18 cellular contexts compared by ENCODE assay signal in the genomic region with DNA sequence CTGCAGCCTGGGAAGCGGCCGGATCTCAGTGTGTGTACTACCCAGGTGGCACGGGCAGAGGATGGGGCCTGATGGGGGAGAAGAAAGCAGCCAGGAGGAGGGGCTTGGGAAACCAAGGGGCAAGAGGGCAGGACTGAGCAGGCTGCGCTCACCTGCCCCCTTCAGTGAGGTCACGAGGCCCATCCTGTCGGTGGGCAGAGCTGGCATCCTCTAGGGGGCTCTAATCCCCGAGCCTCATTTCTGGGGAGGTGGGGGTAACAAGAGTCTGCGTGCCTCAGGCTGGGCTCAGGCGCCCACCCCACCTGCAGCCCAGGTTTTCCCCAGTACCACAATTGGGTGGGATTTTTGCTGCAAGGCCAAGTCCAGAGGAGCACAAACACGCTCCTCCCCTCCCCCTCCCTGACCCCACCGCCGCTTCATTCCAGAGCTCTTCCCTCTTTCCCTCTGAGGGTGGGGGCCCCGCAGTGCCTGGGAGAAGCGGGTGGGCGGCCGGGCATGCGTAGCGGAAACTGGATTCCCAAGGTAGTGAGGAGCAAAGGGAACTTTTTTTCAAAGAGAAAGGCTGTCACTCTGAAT. TPM values are rescaled to one million over a fixed set of nuclear protein-coding genes. Genes with fewer than 3 reads are reported as not detected.
DNase-seq lines count a peak whose midpoint lies in the region; ATAC-seq, FAIRE-seq and TF ChIP-seq lines count a peak whose summit lies in the region.
"Had no signal": no experiment of that assay in that cellular context is flagged by ENCODE, and none has a peak within 500 bp of the region (broad histone marks: within the 10 kb centered on the region; RNA-seq: fewer than 3 reads in every experiment).

No MANE protein-coding gene starts in this region.

- H3K9me3 Mint-ChIP-seq in endodermal cell = no peaks in the 10 kb centered on the region
- H3K9me3 Mint-ChIP-seq: activated naive CD8-positive, alpha-beta T cell treated with anti-CD3 and anti-CD28 coated beads, Interleukin-2, amount 10 ng/mL, durations not matched to agents 7 days and 5 days; central memory CD8-positive, alpha-beta T cell; memory B cell had no signal

- H3K23ac ChIP-seq in neuronal stem cell (ENCODE audit: low read depth, low read length, poor library complexity) = peak overlapping the region; percentile 67

- no peak overlapping the region for H3K4me3 ChIP-seq in HEK293 (ENCODE audit: low read depth, low read length)
- no peak overlapping the region for H3K4me3 ChIP-seq in endodermal cell (ENCODE audit: low read length)
- no peak overlapping the region for H3K4me3 ChIP-seq in neuronal stem cell (ENCODE audit: low read length in 2 of 2)
- H3K4me3 ChIP-seq: vagina had no signal

- H3K27ac ChIP-seq in HEK293 (ENCODE audit: extremely low read depth, low read depth, low read length) = no peak overlapping the region
- no peak overlapping the region for H3K27ac ChIP-seq in endodermal cell (ENCODE audit: low read depth, low read length)
- H3K27ac ChIP-seq in neuronal stem cell (replicated peaks; ENCODE audit: low read length) = no peak overlapping the region
- H3K27ac ChIP-seq: vagina had no signal

- peaks cover 12% of the 10 kb centered on the region for H3K4me1 Mint-ChIP-seq in endodermal cell

- no peak overlapping the region for H3K4ac ChIP-seq in neuronal stem cell (ENCODE audit: low read length)

- POLR2A ChIA-PET in HEK293 (lab: Yijun Ruan, JAX) = interaction anchor here (1.5 kb wide), 1 partner anchor 78 kb away, joined by 8 read pairs; the partner anchor contains the start of gene ARF1

- H3K18ac ChIP-seq in neuronal stem cell (ENCODE audit: low read length) = peak overlapping the region; percentile 83

- H3K14ac ChIP-seq in neuronal stem cell (ENCODE audit: low read length) = no peak overlapping the region

- H3K4me3 Mint-ChIP-seq in endodermal cell = peak overlapping the region; percentile 39
- H3K4me3 Mint-ChIP-seq: activated naive CD8-positive, alpha-beta T cell treated with anti-CD3 and anti-CD28 coated beads, Interleukin-2, amount 10 ng/mL, durations not matched to agents 7 days and 5 days; central memory CD8-positive, alpha-beta T cell; memory B cell had no signal

- no peak overlapping the region for H3K27ac Mint-ChIP-seq in endodermal cell
- H3K27ac Mint-ChIP-seq: activated naive CD8-positive, alpha-beta T cell treated with anti-CD3 and anti-CD28 coated beads, Interleukin-2, amount 10 ng/mL, durations not matched to agents 7 days and 5 days; memory B cell had no signal

- no peak overlapping the region for H4K91ac ChIP-seq in neuronal stem cell (ENCODE audit: low read depth, low read length, poor library complexity)

- H3K4me1 ChIP-seq in HEK293 (ENCODE audit: control insufficient read depth, insufficient read depth, low read length) = peaks cover 4% of the 10 kb centered on the region
- no peaks in the 10 kb centered on the region for H3K4me1 ChIP-seq in endodermal cell (ENCODE audit: control insufficient read depth, insufficient read depth, low read length)
- peaks cover 0 to 9% of the 10 kb centered on the region in 2 donors for H3K4me1 ChIP-seq in neuronal stem cell (ENCODE audit: control insufficient read depth in 2 of 2, insufficient read depth in 1 of 2, low read depth in 1 of 2, low read length in 2 of 2)

- FAIRE-seq in D721Med (lab: Jason Lieb, UNC) = no peak
- FAIRE-seq: H54 had no signal

- no peak overlapping the region for H2BK15ac ChIP-seq in neuronal stem cell (ENCODE audit: low read length)

- ATAC-seq in HG03442 (IDR thresholded peaks at IDR 0.05; ENCODE audit: unreplicated experiment) = no peak

- H3K9me3 ChIP-seq in HEK293 (ENCODE audit: control insufficient read depth, insufficient read depth, low read depth, low read length) (no peaks in the 10 kb centered on the region), endodermal cell (ENCODE audit: control insufficient read depth, low read length) (no peaks in the 10 kb centered on the region), neuronal stem cell (replicated peaks in 1 of 2; ENCODE audit: control insufficient read depth in 2 of 2, insufficient read depth in 1 of 2, low read depth in 1 of 2, low read length in 2 of 2) (no peaks in the 10 kb centered on the region)
- H3K9me3 ChIP-seq: vagina had no signal

- no peak overlapping the region for H4K8ac ChIP-seq in neuronal stem cell (ENCODE audit: low read depth, low read length)

- H2BK12ac ChIP-seq in neuronal stem cell (ENCODE audit: low read length) = no peak overlapping the region

- 16 to 27% methylated on average over 6 to 18 of the region's 18 CpGs for WGBS in endodermal cell (ENCODE audit: insufficient coverage in 1 of 2, insufficient read length in 1 of 2), 2 experiments
- no CpG with 5 or more reads among the region's 18 CpGs for WGBS in neuronal stem cell (ENCODE audit: extremely low coverage in 2 of 2, insufficient read length in 2 of 2, insufficient replicate concordance in 1 of 2), 2 donors

- H3K4me2 ChIP-seq in neuronal stem cell (ENCODE audit: insufficient read depth, low read length, poor library complexity, severe bottlenecking) = no peak overlapping the region

- peak overlapping the region; percentile 56 for H2BK5ac ChIP-seq in neuronal stem cell (ENCODE audit: low read length)

- H3K36me3 Mint-ChIP-seq in endodermal cell (ENCODE audit: low read depth) = no peaks in the 10 kb centered on the region
- H3K36me3 Mint-ChIP-seq: activated naive CD8-positive, alpha-beta T cell treated with anti-CD3 and anti-CD28 coated beads, Interleukin-2, amount 10 ng/mL, durations not matched to agents 7 days and 5 days; memory B cell had no signal

- H3K27me3 Mint-ChIP-seq in endodermal cell (ENCODE audit: insufficient read depth) = peaks cover 92% of the 10 kb centered on the region

- CTCF ChIA-PET in HEK293 (lab: Yijun Ruan, JAX) = interaction anchor here (0.5 to 3.5 kb wide), 21 partner anchors 8 to 523 kb away, joined by 3 to 16 read pairs (median 4); no protein-coding TSS in a partner anchor

- peaks cover 94% of the 10 kb centered on the region for H3K27me3 ChIP-seq in endodermal cell (ENCODE audit: control insufficient read depth, insufficient read depth, low read length, poor library complexity, severe bottlenecking)
- H3K27me3 ChIP-seq in neuronal stem cell (ENCODE audit: control insufficient read depth in 3 of 3, insufficient read depth in 3 of 3, low read depth in 1 of 3, low read length in 3 of 3) = peaks cover 52 to 83% (median 75%) of the 10 kb centered on the region in 3 experiments
- H3K27me3 ChIP-seq: vagina had no signal

- H3K36me3 ChIP-seq in HEK293 (ENCODE audit: control insufficient read depth in 2 of 2, insufficient read depth in 1 of 2, low read length in 2 of 2) = no peaks in the 10 kb centered on the region
- no peaks in the 10 kb centered on the region for H3K36me3 ChIP-seq in endodermal cell (ENCODE audit: control insufficient read depth, insufficient read depth, low read length)
- no peaks in the 10 kb centered on the region for H3K36me3 ChIP-seq in neuronal stem cell (replicated peaks in 1 of 2; ENCODE audit: control insufficient read depth in 2 of 2, insufficient read depth in 2 of 2, low read length in 2 of 2)
- H3K36me3 ChIP-seq: vagina had no signal

- H2AFZ ChIP-seq in neuronal stem cell (ENCODE audit: low read length) = no peak overlapping the region

- peak overlapping the region; percentile 0 for H2AK5ac ChIP-seq in neuronal stem cell (ENCODE audit: low read depth, low read length)

- peak; percentile 22 for DNase-seq in D721Med (ENCODE audit: insufficient read length, low spot score)
- DNase-seq in endodermal cell = peak; percentile 77
- DNase-seq in neuronal stem cell (ENCODE audit: low spot score) = no peak
- no peak for DNase-seq in NAMALWA (ENCODE audit: low spot score)
- no peak for DNase-seq in NCI-H1436 treated with DMSO at 0.1 percent for 48 hours (lab: John Stamatoyannopoulos, UW)
- DNase-seq: C1 segment of cervical spinal cord; DMS79 treated with DMSO at 0.1 percent for 48 hours; NCI-H187 treated with DMSO at 0.1 percent for 48 hours; NCI-H526 treated with DMSO at 0.1 percent for 48 hours; stimulated activated naive CD4-positive, alpha-beta T cell treated with Interleukin-2 at 50 U/mL for 16 hours had no signal

- no peak overlapping the region for H2BK120ac ChIP-seq in neuronal stem cell (ENCODE audit: low read depth, low read length)

- H3K79me1 ChIP-seq in neuronal stem cell (ENCODE audit: low read depth, low read length) = no peaks in the 10 kb centered on the region

- TF ChIP-seq CTCF in D721Med (IDR thresholded peaks at IDR 0.05; ENCODE audit: insufficient read depth, missing control alignments) = no peak
- peak; percentile 37; the same call in 1 of the 2 replicates for TF ChIP-seq CTCF in HEK293 (tag by site-specific recombination; IDR thresholded peaks at IDR 0.05)
- TF ChIP-seq CTCF in endodermal cell (conservative IDR thresholded peaks at IDR 0.05) = no peak

- H3K9ac ChIP-seq in endodermal cell (ENCODE audit: extremely low read depth, low read length, poor library complexity, severe bottlenecking) = no peak overlapping the region
- no peak overlapping the region for H3K9ac ChIP-seq in neuronal stem cell (ENCODE audit: low read depth, low read length, poor library complexity)

TF ChIP-seq in HEK293, 187 proteins besides CTCF, POLR2A, EP300 and RAD21:
- TF ChIP-seq MYNN (tag by site-specific recombination; IDR thresholded peaks at IDR 0.05; ENCODE audit: borderline replicate concordance) (no peak), ZFHX2 (tag by site-specific recombination; conservative IDR thresholded peaks at IDR 0.05) (peak; percentile 65), EGR2 (tag by site-specific recombination; IDR thresholded peaks at IDR 0.05; ENCODE audit: low read depth) (peak; percentile 45)

RNA-seq across cellular contexts. Expression of gene WNT3A, which starts 1.8 kb away (rescaled TPM):
- total RNA-seq in endodermal cell = under 1 TPM; 0.11 to 0.46 TPM
- 40.2 TPM for polyA plus RNA-seq in endodermal cell (2013, experiment 1 of 2)
- 36.6 TPM for polyA plus RNA-seq in endodermal cell (2013, experiment 2 of 2)
- 0.01 TPM for polyA plus RNA-seq in neuronal stem cell (2013, experiment 1 of 2)
- polyA plus RNA-seq in neuronal stem cell (2013, experiment 2 of 2) = 0.01 TPM
- total RNA-seq: activated naive CD8-positive, alpha-beta T cell treated with anti-CD3 and anti-CD28 coated beads, Interleukin-2, amount 10 ng/mL, durations not matched to agents 7 days and 5 days; LHCN-M2; vagina had no signal

RNA-seq across cellular contexts. Expression of gene WNT9A, which starts 57.2 kb away (rescaled TPM):
- total RNA-seq in endodermal cell = 1 to 10 TPM; 1.2 to 1.7 TPM
- 4.7 TPM for polyA plus RNA-seq in endodermal cell (2013, experiment 1 of 2)
- 5.5 TPM for polyA plus RNA-seq in endodermal cell (2013, experiment 2 of 2)
- polyA plus RNA-seq in neuronal stem cell (2013, experiment 1 of 2) = 0.61 TPM
- polyA plus RNA-seq in neuronal stem cell (2013, experiment 2 of 2) = 0.69 TPM

Comparison
In these comparisons a context has a peak if more than half of its experiments do, and no peak if none do; other contexts are left out.
1. DNase-seq: peak in D721Med (single experiment) and endodermal cell (single experiment); none in neuronal stem cell (single experiment), NAMALWA (single experiment) and NCI-H1436 treated with DMSO at 0.1 percent for 48 hours (single experiment).